Comparison of ENCODE assay signal across 22 cellular contexts in the genomic region with DNA sequence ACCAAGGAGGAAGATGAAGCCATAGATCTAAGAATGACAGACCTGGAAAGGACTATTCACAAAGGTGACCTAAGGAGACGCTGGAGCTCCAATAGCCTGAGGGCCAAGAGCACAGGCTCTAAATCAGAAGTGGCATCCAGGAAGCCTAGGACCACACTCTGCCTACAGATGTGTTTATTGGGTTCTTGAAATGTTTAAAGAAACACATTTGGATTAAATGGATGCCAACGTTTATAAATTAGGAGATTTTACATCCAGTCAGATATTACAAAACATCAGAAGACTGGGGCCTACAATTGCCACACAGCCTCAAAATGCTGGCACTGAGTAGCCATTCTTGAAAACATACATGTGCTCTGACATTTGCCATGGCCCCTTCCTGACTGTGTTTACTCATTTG.
DNase-seq lines count a peak whose midpoint lies in the region; ATAC-seq, FAIRE-seq and TF ChIP-seq lines count a peak whose summit lies in the region.
"Had no signal": no experiment of that assay in that cellular context is flagged by ENCODE, and none has a peak within 500 bp of the region (broad histone marks: within the 10 kb centered on the region; RNA-seq: fewer than 3 reads in every experiment).

No MANE protein-coding gene starts in this region.

- H3K27me3 Mint-ChIP-seq in astrocyte (ENCODE audit: low read depth, unreplicated experiment): no peaks in the 10 kb centered on the region

- DNase-seq in M059J (ENCODE audit: low read depth): peak; percentile 16
- no peak for DNase-seq in astrocyte (ENCODE audit: low read depth)
- peak; percentile 21 for DNase-seq in fibroblast of gingiva (ENCODE audit: low read depth)
- DNase-seq in anterior cingulate cortex (lab: John Stamatoyannopoulos, UW): no peak
- no peak for DNase-seq in DMS53 (lab: John Stamatoyannopoulos, UW)
- DNase-seq: Caco-2; CD4-positive, CD25-positive, alpha-beta regulatory T cell; CD8-positive, alpha-beta T cell; DMS153; DMS79 treated with DMSO at 0.1 percent for 48 hours; GF-D8; GOT3; HFFc6 had no signal

- H3K4me2 ChIP-seq in astrocyte (ENCODE audit: low read length): no peak overlapping the region
- H3K4me2 ChIP-seq: BLaER1 had no signal

- H3K9me3 Mint-ChIP-seq in astrocyte (ENCODE audit: unreplicated experiment): no peaks in the 10 kb centered on the region
- H3K9me3 Mint-ChIP-seq: CD4-positive, CD25-positive, alpha-beta regulatory T cell; CD8-positive, alpha-beta T cell; HFFc6 had no signal

- no peaks in the 10 kb centered on the region for H3K36me3 ChIP-seq in astrocyte (ENCODE audit: insufficient read depth, low read length)
- H3K36me3 ChIP-seq: BLaER1, HAP-1 had no signal

- peaks cover 12% of the 10 kb centered on the region for H3K4me1 ChIP-seq in astrocyte (ENCODE audit: insufficient read depth, low read length)
- H3K4me1 ChIP-seq: Caco-2, HAP-1 had no signal

- H3K4me3 Mint-ChIP-seq in astrocyte (ENCODE audit: unreplicated experiment): no peak overlapping the region
- H3K4me3 Mint-ChIP-seq: B cell; CD4-positive, CD25-positive, alpha-beta regulatory T cell; CD8-positive, alpha-beta T cell; HFFc6 had no signal

- FAIRE-seq in astrocyte (lab: Jason Lieb, UNC): no peak
- FAIRE-seq: A204.1, GM12892, H54 had no signal

- H3K27me3 ChIP-seq in astrocyte (ENCODE audit: insufficient read depth, low read length): no peaks in the 10 kb centered on the region
- H3K27me3 ChIP-seq: BLaER1 had no signal

- no peaks in the 10 kb centered on the region for H3K79me2 ChIP-seq in astrocyte (ENCODE audit: insufficient read depth, low read length)

- H3K9ac ChIP-seq in astrocyte (ENCODE audit: low read length): no peak overlapping the region
- H3K9ac ChIP-seq: BLaER1 had no signal

- H3K9me3 ChIP-seq in astrocyte (ENCODE audit: insufficient read depth, low read depth, low read length): no peaks in the 10 kb centered on the region
- H3K9me3 ChIP-seq: BLaER1, Caco-2, HAP-1 had no signal

- H2AFZ ChIP-seq in astrocyte (ENCODE audit: low read depth, low read length): peak overlapping the region; percentile 2

- H3K4me1 Mint-ChIP-seq in astrocyte (ENCODE audit: low read depth, unreplicated experiment): peaks cover 36% of the 10 kb centered on the region
- H3K4me1 Mint-ChIP-seq: B cell; CD4-positive, CD25-positive, alpha-beta regulatory T cell had no signal

- no peaks in the 10 kb centered on the region for H3K36me3 Mint-ChIP-seq in astrocyte (ENCODE audit: low read depth, unreplicated experiment)
- H3K36me3 Mint-ChIP-seq: CD4-positive, CD25-positive, alpha-beta regulatory T cell; CD8-positive, alpha-beta T cell had no signal

- H4K20me1 ChIP-seq in astrocyte (ENCODE audit: insufficient read depth, low read length): no peaks in the 10 kb centered on the region
- H4K20me1 ChIP-seq: BLaER1 had no signal

- no peak overlapping the region for H3K27ac ChIP-seq in astrocyte (ENCODE audit: low read depth, low read length)
- H3K27ac ChIP-seq: 22Rv1, BLaER1, C4-2B had no signal

- no peak for TF ChIP-seq CTCF in astrocyte (IDR thresholded peaks at IDR 0.05; ENCODE audit: insufficient read depth, low read depth, low read length)

- ATAC-seq in HG03469 (IDR thresholded peaks at IDR 0.05; ENCODE audit: unreplicated experiment): no peak
- ATAC-seq: CD8-positive, alpha-beta T cell had no signal

- no peak overlapping the region for H3K4me3 ChIP-seq in astrocyte (ENCODE audit: insufficient read depth, low read depth, low read length)
- H3K4me3 ChIP-seq: BLaER1, HAP-1 had no signal

- no peak overlapping the region for H3K27ac Mint-ChIP-seq in astrocyte (ENCODE audit: unreplicated experiment)
- H3K27ac Mint-ChIP-seq: B cell; CD4-positive, CD25-positive, alpha-beta regulatory T cell; CD8-positive, alpha-beta T cell; HFFc6 had no signal

Comparison
In these comparisons a context has a peak if more than half of its experiments do, and no peak if none do; other contexts are left out.
1. DNase-seq: peak in M059J (single experiment) and fibroblast of gingiva (single experiment); none in astrocyte (single experiment), anterior cingulate cortex (0 of 58) and DMS53 (single experiment).